Comparison of ENCODE assay signal across 9 cellular contexts in genomic region chr18:12307251-12307736, GRCh38. TPM values are rescaled to one million over a fixed set of nuclear protein-coding genes. Genes with fewer than 3 reads are reported as not detected.
DNase-seq lines count a peak whose midpoint lies in the region; ATAC-seq and TF ChIP-seq lines count a peak whose summit lies in the region.
"Had no signal": no experiment of that assay in that cellular context is flagged by ENCODE, and none has a peak within 500 bp of the region (broad histone marks: within the 10 kb centered on the region; RNA-seq: fewer than 3 reads in every experiment).

No MANE protein-coding gene starts in this region.

- peaks cover 18% of the 10 kb centered on the region for H3K36me3 Mint-ChIP-seq in activated naive CD8-positive, alpha-beta T cell treated with anti-CD3 and anti-CD28 coated beads, Interleukin-2, amount 10 ng/mL, durations not matched to agents 7 days and 5 days

- peak overlapping the region; percentile 82 to 83 for H3K27ac ChIP-seq in prostate gland

- 27% methylated on average over 30 of the region's 30 CpGs for WGBS in prostate gland

- no peaks in the 10 kb centered on the region for H3K9me3 ChIP-seq in prostate gland

- intact Hi-C loops in left cardiac atrium (cut with DNase I) (no loop called here), prostate gland (cut with DNase I) (loop anchor here (1.0 to 5.0 kb wide), 2 partner anchors 19 to 35 kb away; no protein-coding TSS in a partner anchor)

- no peaks in the 10 kb centered on the region for H3K36me3 ChIP-seq in prostate gland

- peak overlapping the region; percentile 87 for H3K4me3 Mint-ChIP-seq in activated naive CD8-positive, alpha-beta T cell treated with anti-CD3 and anti-CD28 coated beads, Interleukin-2, amount 10 ng/mL, durations not matched to agents 7 days and 5 days

- H3K27me3 ChIP-seq in prostate gland (replicated peaks; ENCODE audit: insufficient read depth) = no peaks in the 10 kb centered on the region

- ATAC-seq in HG03097 (IDR thresholded peaks at IDR 0.05; ENCODE audit: low FRiP score, unreplicated experiment) (peak; percentile 2), left cardiac atrium (peak; percentile 46 to 52)
- ATAC-seq in activated naive CD8-positive, alpha-beta T cell treated with anti-CD3 and anti-CD28 coated beads, Interleukin-2, amount 10 ng/mL, durations not matched to agents 7 days and 5 days (ENCODE audit: low read depth) = peak; percentile 13

- no peaks in the 10 kb centered on the region for H3K4me1 ChIP-seq in prostate gland (replicated peaks)

- TF ChIP-seq CTCF in prostate gland (IDR thresholded peaks at IDR 0.05) = no peak

- no peak for TF ChIP-seq POLR2A in prostate gland (IDR thresholded peaks at IDR 0.05)

- H3K9me3 Mint-ChIP-seq in activated naive CD8-positive, alpha-beta T cell treated with anti-CD3 and anti-CD28 coated beads, Interleukin-2, amount 10 ng/mL, durations not matched to agents 7 days and 5 days = peaks cover 9% of the 10 kb centered on the region

- DNase-seq in EH (ENCODE audit: low read depth) = peak; percentile 83
- DNase-seq in activated naive CD8-positive, alpha-beta T cell treated with anti-CD3 and anti-CD28 coated beads, Interleukin-2, amount 10 ng/mL, durations not matched to agents 7 days and 5 days = peak; percentile 38
- peak; percentile 70 for DNase-seq in left cardiac atrium
- DNase-seq in prostate gland (ENCODE audit: low spot score) = no peak
- DNase-seq in NCI-H2081 treated with DMSO at 0.1 percent for 48 hours (lab: John Stamatoyannopoulos, UW) = no peak
- no peak for DNase-seq in NCI-H345 treated with DMSO at 0.1 percent for 48 hours (lab: John Stamatoyannopoulos, UW; ENCODE audit: unreplicated experiment)
- DNase-seq in stimulated activated naive CD4-positive, alpha-beta T cell treated with Interleukin-2 at 50 U/mL for 16 hours (lab: John Stamatoyannopoulos, UW) = no peak

- H3K4me3 ChIP-seq in prostate gland = peak overlapping the region; percentile 40 to 66

- peaks cover 37% of the 10 kb centered on the region for H3K27me3 Mint-ChIP-seq in activated naive CD8-positive, alpha-beta T cell treated with anti-CD3 and anti-CD28 coated beads, Interleukin-2, amount 10 ng/mL, durations not matched to agents 7 days and 5 days

- H3K27ac Mint-ChIP-seq in activated naive CD8-positive, alpha-beta T cell treated with anti-CD3 and anti-CD28 coated beads, Interleukin-2, amount 10 ng/mL, durations not matched to agents 7 days and 5 days = no peak overlapping the region

- H3K4me1 Mint-ChIP-seq in activated naive CD8-positive, alpha-beta T cell treated with anti-CD3 and anti-CD28 coated beads, Interleukin-2, amount 10 ng/mL, durations not matched to agents 7 days and 5 days = peaks cover 9% of the 10 kb centered on the region

- POLR2A ChIA-PET in activated naive CD8-positive, alpha-beta T cell treated with anti-CD3 and anti-CD28 coated beads, Interleukin-2, amount 10 ng/mL, durations not matched to agents 7 days and 5 days (lab: Charles Lee) = interaction anchor here (1.1 kb wide), 1 partner anchor 35 kb away, joined by 3 read pairs; no protein-coding TSS in a partner anchor

RNA-seq across cellular contexts. Expression of gene TUBB6, which starts 0.7 kb away (rescaled TPM):
- 10 to 100 TPM; 13.3 to 15.6 TPM for total RNA-seq in activated naive CD8-positive, alpha-beta T cell treated with anti-CD3 and anti-CD28 coated beads, Interleukin-2, amount 10 ng/mL, durations not matched to agents 7 days and 5 days
- 100 to 1,000 TPM; 211 to 254 TPM for total RNA-seq in left cardiac atrium
- 100 to 1,000 TPM in 1 of 2 donors, 10 to 100 TPM in 1; 51.9 to 133 TPM for total RNA-seq in prostate gland

RNA-seq across cellular contexts. Expression of gene CIDEA, which starts 53.1 kb away (rescaled TPM):
- total RNA-seq in activated naive CD8-positive, alpha-beta T cell treated with anti-CD3 and anti-CD28 coated beads, Interleukin-2, amount 10 ng/mL, durations not matched to agents 7 days and 5 days = not detected
- total RNA-seq in left cardiac atrium = 10 to 100 TPM; 11.4 to 17.2 TPM
- not detected for total RNA-seq in prostate gland
- total RNA-seq: HT1080 had no signal

Comparison
In these comparisons a context has a peak if more than half of its experiments do, and no peak if none do; other contexts are left out.
1. DNase-seq: peak in EH (single experiment), activated naive CD8-positive, alpha-beta T cell treated with anti-CD3 and anti-CD28 coated beads, Interleukin-2, amount 10 ng/mL, durations not matched to agents 7 days and 5 days (single experiment) and left cardiac atrium (single experiment); none in prostate gland (single experiment), NCI-H2081 treated with DMSO at 0.1 percent for 48 hours (single experiment), NCI-H345 treated with DMSO at 0.1 percent for 48 hours (single experiment) and stimulated activated naive CD4-positive, alpha-beta T cell treated with Interleukin-2 at 50 U/mL for 16 hours (single experiment).
2. RNA of gene CIDEA, which starts 53.1 kb away (total RNA-seq): 11.4 to 17.2 TPM in left cardiac atrium; not detected in activated naive CD8-positive, alpha-beta T cell treated with anti-CD3 and anti-CD28 coated beads, Interleukin-2, amount 10 ng/mL, durations not matched to agents 7 days and 5 days and not detected in prostate gland; every median in the first group is over 10 times any median in the second.
3. Peak in every context shown above with its lines, with median percentiles within 50 percentile points of each other: ATAC-seq.